19 cellular contexts compared by ENCODE assay signal in the genomic region with DNA sequence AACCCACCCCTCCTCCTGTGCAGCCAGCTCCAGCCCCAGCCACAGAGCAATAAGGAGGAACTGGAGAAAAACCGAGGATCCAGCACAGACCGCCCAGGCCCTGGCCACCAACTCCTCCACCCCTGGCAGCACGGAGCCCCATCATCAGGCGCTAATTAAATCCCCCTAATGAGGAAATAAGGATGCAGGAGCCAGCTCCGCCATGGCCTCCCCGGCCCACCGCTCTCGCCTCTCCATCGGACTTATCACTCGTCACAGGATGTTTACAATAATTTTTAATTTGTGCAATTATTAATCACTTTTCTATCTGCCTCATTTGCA.
"Had no signal": no experiment of that assay in that cellular context is flagged by ENCODE, and none has a peak within 500 bp of the region (broad histone marks: within the 10 kb centered on the region; RNA-seq: fewer than 3 reads in every experiment).

No MANE protein-coding gene starts in this region.

- H3K9me3 Mint-ChIP-seq: effector memory CD8-positive, alpha-beta T cell; naive thymus-derived CD8-positive, alpha-beta T cell; neural crest cell; type B pancreatic cell had no signal

- H3K9me3 ChIP-seq: colonic mucosa, esophagus muscularis mucosa, gastrocnemius medialis, left ventricle myocardium inferior, mucosa of descending colon, psoas muscle, sigmoid colon, thyroid gland had no signal

- H3K27me3 ChIP-seq: colonic mucosa, gastrocnemius medialis, thyroid gland had no signal

- ATAC-seq: effector memory CD8-positive, alpha-beta T cell; gastrocnemius medialis; mucosa of descending colon; naive thymus-derived CD8-positive, alpha-beta T cell; psoas muscle had no signal

- H3K27ac Mint-ChIP-seq: effector memory CD8-positive, alpha-beta T cell; naive thymus-derived CD8-positive, alpha-beta T cell; type B pancreatic cell had no signal

- H3K4me3 ChIP-seq: colonic mucosa, esophagus muscularis mucosa, gastrocnemius medialis, left ventricle myocardium inferior, lung, mucosa of descending colon, sigmoid colon, skin epidermis, thyroid gland had no signal

- H2AFZ ChIP-seq: parathyroid adenoma had no signal

- H3K36me3 ChIP-seq: colonic mucosa, esophagus muscularis mucosa, gastrocnemius medialis, left ventricle myocardium inferior, sigmoid colon, thyroid gland had no signal

- H3K4me3 Mint-ChIP-seq: effector memory CD8-positive, alpha-beta T cell; naive thymus-derived CD8-positive, alpha-beta T cell; neural crest cell had no signal

- H3K27ac ChIP-seq: colonic mucosa, epithelial cell of prostate, esophagus muscularis mucosa, gastrocnemius medialis, left ventricle myocardium inferior, parathyroid adenoma, psoas muscle, sigmoid colon, skin epidermis, thyroid gland had no signal

- H3K9ac ChIP-seq: parathyroid adenoma had no signal

- H3K36me3 Mint-ChIP-seq: naive thymus-derived CD8-positive, alpha-beta T cell; type B pancreatic cell had no signal

- H3K4me1 ChIP-seq: colonic mucosa, parathyroid adenoma, sigmoid colon had no signal

- DNase-seq: colonic mucosa; effector memory CD8-positive, alpha-beta T cell; gastrocnemius medialis; islet precursor cell; naive thymus-derived CD8-positive, alpha-beta T cell; occipital lobe; psoas muscle; sigmoid colon; stimulated activated naive CD4-positive, alpha-beta T cell; thyroid gland had no signal
